Comparison of ENCODE assay signal across 8 cellular contexts in the genomic region with DNA sequence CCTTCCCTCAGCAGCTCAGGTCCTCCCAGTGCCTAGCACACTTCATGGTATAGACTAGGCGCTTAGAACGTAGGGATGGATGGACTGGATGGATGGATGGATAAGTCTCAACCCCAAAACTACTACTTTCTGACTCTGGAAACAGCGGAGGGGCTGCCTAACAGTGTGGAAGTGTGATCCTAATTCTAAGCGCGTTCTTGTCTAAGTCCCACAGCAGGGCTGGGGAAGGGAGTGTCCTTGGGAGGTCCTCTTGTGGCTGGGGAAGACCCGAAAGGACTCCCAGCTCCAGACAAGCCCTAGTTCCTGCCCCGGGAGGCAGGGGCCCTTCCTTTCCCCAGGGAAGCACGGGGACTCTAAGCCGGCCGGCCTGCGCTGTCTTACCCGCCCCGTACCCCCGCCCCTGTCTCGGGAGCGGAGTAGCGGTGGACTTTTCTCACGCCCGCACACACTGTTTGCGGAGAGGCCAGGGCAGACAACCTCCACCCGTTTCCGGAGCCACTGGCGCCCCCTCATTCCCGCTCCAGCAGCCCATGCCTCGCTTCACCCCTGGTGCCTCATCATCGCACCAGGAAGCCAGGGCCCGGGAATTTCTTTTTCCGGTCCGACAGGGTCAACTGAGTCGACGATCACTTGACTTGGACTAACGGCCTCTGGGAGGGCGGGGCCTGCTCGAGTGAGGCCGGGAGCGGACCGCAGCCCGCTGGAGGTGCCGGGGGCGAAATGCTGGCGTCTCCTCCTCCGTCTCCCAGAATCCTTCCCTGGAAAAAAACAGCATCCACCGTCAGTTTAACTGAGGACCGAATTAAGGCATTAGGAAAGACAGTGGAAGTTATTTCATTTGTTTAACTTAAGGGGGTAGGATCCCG.
A peak's percentile ranks its signal among the peaks of the same experiment; 100 is the strongest.
DNase-seq lines count a peak whose midpoint lies in the region; ATAC-seq, FAIRE-seq and TF ChIP-seq lines count a peak whose summit lies in the region.

No MANE protein-coding gene starts in this region.

- ATAC-seq in GM12878 (peak; percentile 91), GM21737 (IDR thresholded peaks at IDR 0.05; ENCODE audit: unreplicated experiment) (no peak), GM18498 (IDR thresholded peaks at IDR 0.05; ENCODE audit: unreplicated experiment) (no peak)

- no peaks in the 10 kb centered on the region for H3K36me3 ChIP-seq in GM12878 (ENCODE audit: control insufficient read depth in 2 of 2, insufficient read depth in 2 of 2, low read length in 1 of 2)
- H3K36me3 ChIP-seq in hepatocyte (replicated peaks; ENCODE audit: insufficient read depth, low read depth): no peaks in the 10 kb centered on the region
- no peaks in the 10 kb centered on the region for H3K36me3 ChIP-seq in prostate gland

- H3K4me1 ChIP-seq in GM12878 (ENCODE audit: control insufficient read depth, insufficient read depth, low read length) (no peaks in the 10 kb centered on the region), hepatocyte (ENCODE audit: insufficient read depth) (peaks cover 5% of the 10 kb centered on the region), prostate gland (replicated peaks) (no peaks in the 10 kb centered on the region)

- peak overlapping the region; percentile 73 for H2AFZ ChIP-seq in GM12878 (ENCODE audit: control insufficient read depth, low read depth, low read length)
- H2AFZ ChIP-seq in hepatocyte: peak overlapping the region; percentile 85

- peaks cover 7% of the 10 kb centered on the region; the same call in 1 of the 2 replicates for H3K4me1 Mint-ChIP-seq in HFFc6 (ENCODE audit: low read depth)

- no peaks in the 10 kb centered on the region for H3K79me2 ChIP-seq in GM12878 (ENCODE audit: control insufficient read depth, insufficient read depth, low read length)
- H3K79me2 ChIP-seq in hepatocyte: no peaks in the 10 kb centered on the region

- WGBS in GM12878 (ENCODE audit: insufficient coverage, insufficient replicate concordance, low lambda C conversion rate, missing lambda C conversion rate): 14% methylated on average over 41 of the region's 45 CpGs
- WGBS in hepatocyte (ENCODE audit: low lambda C conversion rate, missing lambda C conversion rate): 11% methylated on average over 44 of the region's 45 CpGs
- 12% methylated on average over 29 of the region's 45 CpGs for WGBS in prostate gland

- H3K27me3 ChIP-seq in GM12878 (replicated peaks in 1 of 2; ENCODE audit: control insufficient read depth in 2 of 2, insufficient read depth in 2 of 2, low read length in 1 of 2) (no peaks in the 10 kb centered on the region), hepatocyte (no peaks in the 10 kb centered on the region), prostate gland (replicated peaks; ENCODE audit: insufficient read depth) (no peaks in the 10 kb centered on the region)

- TF ChIP-seq RAD21 in GM12878 (IDR thresholded peaks at IDR 0.05; ENCODE audit: insufficient read depth, low read depth, low read length): no peak

- TF ChIP-seq POLR2A in GM12878 (IDR thresholded peaks at IDR 0.05; ENCODE audit: low read depth, low read length) (peak; percentile 40; the same call in 1 of the 2 replicates), prostate gland (IDR thresholded peaks at IDR 0.05) (no peak)

- no peaks in the 10 kb centered on the region for H3K9me3 Mint-ChIP-seq in HFFc6

- H3K4me3 ChIP-seq in GM12878 (peak overlapping the region; percentile 50; the same call in 1 of the 2 replicates), hepatocyte (peak overlapping the region; percentile 24), prostate gland (peak overlapping the region; percentile 27 to 33)

- H4K20me1 ChIP-seq in GM12878 (ENCODE audit: control insufficient read depth, insufficient read depth): no peaks in the 10 kb centered on the region
- no peaks in the 10 kb centered on the region for H4K20me1 ChIP-seq in hepatocyte (ENCODE audit: insufficient read depth, poor library complexity, severe bottlenecking)

- no peak for TF ChIP-seq EP300 in GM12878 (IDR thresholded peaks at IDR 0.05; ENCODE audit: borderline replicate concordance in 1 of 2, control insufficient read depth in 1 of 2, low read depth in 2 of 2, low read length in 2 of 2)

- intact Hi-C loops in GM12878 (cut with micrococcal nuclease; ENCODE audit: unreplicated experiment) (no loop called here), prostate gland (cut with DNase I) (no loop called here)

- no peak for FAIRE-seq in GM12878 (lab: Jason Lieb, UNC)

- H3K9me2 ChIP-seq in hepatocyte (replicated peaks; ENCODE audit: insufficient read depth): no peaks in the 10 kb centered on the region

- peak overlapping the region; percentile 64; the same call in 1 of the 2 replicates for H3K4me3 Mint-ChIP-seq in HFFc6

- RAD21 ChIA-PET in GM12878 (lab: Charles Lee; ENCODE audit: unreplicated experiment): no interaction called here

- SMC1A ChIA-PET in GM12878 (lab: Charles Lee; ENCODE audit: uncharacterized antibody, unreplicated experiment): interaction anchor here (0.9 kb wide), 1 partner anchor 24 kb away, joined by 3 read pairs; no protein-coding TSS in a partner anchor

- DNase-seq in DMS79 (lab: John Stamatoyannopoulos, UW) (peak; percentile 37), HFFc6 (peak; percentile 13), RPMI7951 (ENCODE audit: low read depth) (peak; percentile 89), GM12878 (ENCODE audit: low read depth, low spot score) (no peak), hepatocyte (ENCODE audit: low spot score) (peak; percentile 94), prostate gland (ENCODE audit: low spot score) (peak; percentile 55)

- H3K9me3 ChIP-seq in GM12878 (replicated peaks; ENCODE audit: control insufficient read depth, insufficient read depth, low read length): no peaks in the 10 kb centered on the region
- H3K9me3 ChIP-seq in hepatocyte (ENCODE audit: low read depth): no peaks in the 10 kb centered on the region
- no peaks in the 10 kb centered on the region for H3K9me3 ChIP-seq in prostate gland

- no peaks in the 10 kb centered on the region for H3K36me3 Mint-ChIP-seq in HFFc6 (ENCODE audit: low read depth)

- BruUV-seq in GM12878 (replicated peaks; lab: Mats Ljungman, UMichigan): no TSS peak

- CTCF ChIA-PET in GM12878 (lab: Yijun Ruan, JAX): interaction anchor here (1.0 to 2.5 kb wide), 5 partner anchors 34 to 296 kb away, joined by 3 to 12 read pairs (median 3); no protein-coding TSS in a partner anchor

- peaks cover 11% of the 10 kb centered on the region for H3K27me3 Mint-ChIP-seq in HFFc6 (ENCODE audit: insufficient read depth)

- H3K27ac Mint-ChIP-seq in HFFc6: peak overlapping the region; percentile 71; the same call in 1 of the 2 replicates

- peak overlapping the region; percentile 55 for H3K4me2 ChIP-seq in GM12878 (ENCODE audit: control insufficient read depth, insufficient read depth)
- peak overlapping the region; percentile 85 for H3K4me2 ChIP-seq in hepatocyte

- in situ Hi-C loops in GM12878 (cut with MboI): no loop called here

- no peak overlapping the region for H3K27ac ChIP-seq in GM12878 (ENCODE audit: control insufficient read depth, insufficient read depth)
- H3K27ac ChIP-seq in hepatocyte: peak overlapping the region; percentile 83
- peak overlapping the region in 1 of 2 donors; percentile 60 for H3K27ac ChIP-seq in prostate gland

- H3K9ac ChIP-seq in GM12878 (ENCODE audit: control insufficient read depth, insufficient read depth, low read length): peak overlapping the region; percentile 34

- TF ChIP-seq CTCF in HFFc6 (IDR thresholded peaks at IDR 0.05) (no peak), GM12878 (IDR thresholded peaks at IDR 0.05 in 2 of 3, conservative IDR thresholded peaks at IDR 0.05 in 1 of 3; ENCODE audit: control insufficient read depth in 2 of 3, extremely low read depth in 1 of 3, insufficient read depth in 1 of 3, low read depth in 3 of 3, low read length in 3 of 3) (no peak), hepatocyte (IDR thresholded peaks at IDR 0.05; ENCODE audit: poor library complexity) (no peak), prostate gland (IDR thresholded peaks at IDR 0.05) (no peak)

- POLR2A ChIA-PET in GM12878 (lab: Charles Lee): interaction anchor here (0.5 kb wide), 1 partner anchor 35 kb away, joined by 3 read pairs; no protein-coding TSS in a partner anchor

TF ChIP-seq in GM12878, 131 proteins besides CTCF, POLR2A, EP300 and RAD21 (continues in another document):
- TF ChIP-seq TCF3 (IDR thresholded peaks at IDR 0.05; ENCODE audit: borderline replicate concordance, insufficient read depth, low read depth, low read length) (no peak), LARP7 (IDR thresholded peaks at IDR 0.05) (no peak), ESRRA (IDR thresholded peaks at IDR 0.05; ENCODE audit: low read length) (no peak)
- TF ChIP-seq, protein P1, sequence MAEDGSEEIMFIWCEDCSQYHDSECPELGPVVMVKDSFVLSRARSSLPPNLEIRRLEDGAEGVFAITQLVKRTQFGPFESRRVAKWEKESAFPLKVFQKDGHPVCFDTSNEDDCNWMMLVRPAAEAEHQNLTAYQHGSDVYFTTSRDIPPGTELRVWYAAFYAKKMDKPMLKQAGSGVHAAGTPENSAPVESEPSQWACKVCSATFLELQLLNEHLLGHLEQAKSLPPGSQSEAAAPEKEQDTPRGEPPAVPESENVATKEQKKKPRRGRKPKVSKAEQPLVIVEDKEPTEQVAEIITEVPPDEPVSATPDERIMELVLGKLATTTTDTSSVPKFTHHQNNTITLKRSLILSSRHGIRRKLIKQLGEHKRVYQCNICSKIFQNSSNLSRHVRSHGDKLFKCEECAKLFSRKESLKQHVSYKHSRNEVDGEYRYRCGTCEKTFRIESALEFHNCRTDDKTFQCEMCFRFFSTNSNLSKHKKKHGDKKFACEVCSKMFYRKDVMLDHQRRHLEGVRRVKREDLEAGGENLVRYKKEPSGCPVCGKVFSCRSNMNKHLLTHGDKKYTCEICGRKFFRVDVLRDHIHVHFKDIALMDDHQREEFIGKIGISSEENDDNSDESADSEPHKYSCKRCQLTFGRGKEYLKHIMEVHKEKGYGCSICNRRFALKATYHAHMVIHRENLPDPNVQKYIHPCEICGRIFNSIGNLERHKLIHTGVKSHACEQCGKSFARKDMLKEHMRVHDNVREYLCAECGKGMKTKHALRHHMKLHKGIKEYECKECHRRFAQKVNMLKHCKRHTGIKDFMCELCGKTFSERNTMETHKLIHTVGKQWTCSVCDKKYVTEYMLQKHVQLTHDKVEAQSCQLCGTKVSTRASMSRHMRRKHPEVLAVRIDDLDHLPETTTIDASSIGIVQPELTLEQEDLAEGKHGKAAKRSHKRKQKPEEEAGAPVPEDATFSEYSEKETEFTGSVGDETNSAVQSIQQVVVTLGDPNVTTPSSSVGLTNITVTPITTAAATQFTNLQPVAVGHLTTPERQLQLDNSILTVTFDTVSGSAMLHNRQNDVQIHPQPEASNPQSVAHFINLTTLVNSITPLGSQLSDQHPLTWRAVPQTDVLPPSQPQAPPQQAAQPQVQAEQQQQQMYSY (CRISPR knock-in tag; IDR thresholded peaks at IDR 0.05): no peak
- TF ChIP-seq, protein P2, sequence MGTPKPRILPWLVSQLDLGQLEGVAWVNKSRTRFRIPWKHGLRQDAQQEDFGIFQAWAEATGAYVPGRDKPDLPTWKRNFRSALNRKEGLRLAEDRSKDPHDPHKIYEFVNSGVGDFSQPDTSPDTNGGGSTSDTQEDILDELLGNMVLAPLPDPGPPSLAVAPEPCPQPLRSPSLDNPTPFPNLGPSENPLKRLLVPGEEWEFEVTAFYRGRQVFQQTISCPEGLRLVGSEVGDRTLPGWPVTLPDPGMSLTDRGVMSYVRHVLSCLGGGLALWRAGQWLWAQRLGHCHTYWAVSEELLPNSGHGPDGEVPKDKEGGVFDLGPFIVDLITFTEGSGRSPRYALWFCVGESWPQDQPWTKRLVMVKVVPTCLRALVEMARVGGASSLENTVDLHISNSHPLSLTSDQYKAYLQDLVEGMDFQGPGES (IDR thresholded peaks at IDR 0.05): no peak
